In the genomic region with DNA sequence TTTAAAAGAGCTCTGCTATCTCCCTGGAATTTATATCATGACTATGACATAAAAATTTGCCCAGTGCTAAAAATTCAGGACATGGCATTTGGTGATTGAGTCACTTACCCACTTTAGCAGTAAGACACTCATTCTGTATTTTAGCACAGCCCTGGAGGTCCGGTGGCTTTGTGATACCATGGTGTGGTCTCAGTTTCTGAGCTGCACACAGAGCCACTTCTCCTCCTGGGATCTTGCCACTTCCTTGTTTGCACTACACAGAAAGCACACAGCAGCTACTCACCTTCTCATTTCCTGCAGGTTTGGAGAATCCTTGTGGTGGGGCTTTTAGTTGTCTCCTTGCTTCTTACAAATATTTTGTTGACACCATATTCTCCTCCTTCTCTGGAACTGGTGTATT, we compare ENCODE assay signal across 10 cellular contexts. TPM values are rescaled to one million over a fixed set of nuclear protein-coding genes. Genes with fewer than 3 reads are reported as not detected.
"Had no signal": no experiment of that assay in that cellular context is flagged by ENCODE, and none has a peak within 500 bp of the region (broad histone marks: within the 10 kb centered on the region; RNA-seq: fewer than 3 reads in every experiment).

No MANE protein-coding gene starts in this region.

RNA-seq across cellular contexts. Expression of gene GYPB, which starts 41.1 kb away (rescaled TPM):
- total RNA-seq: activated CD4-positive, alpha-beta memory T cell treated with anti-CD3 and anti-CD28 coated beads, Interleukin-2, amount 10 ng/mL, durations not matched to agents 7 days and 5 days; bronchial epithelial cell; LHCN-M2; M059J; PC-3; Peyer's patch; SJSA1; T-cell; T-helper 17 cell had no signal
- polyA plus RNA-seq: SK-N-SH had no signal
